ENCODE assay signal across 23 cellular contexts in genomic region chr17:72677108-72677507, GRCh38.
"Had no signal": no experiment of that assay in that cellular context is flagged by ENCODE, and none has a peak within 500 bp of the region (broad histone marks: within the 10 kb centered on the region; RNA-seq: fewer than 3 reads in every experiment).

No MANE protein-coding gene starts in this region.

- H3K9ac ChIP-seq: parathyroid adenoma had no signal

- H3K36me3 Mint-ChIP-seq: natural killer cell treated with Interleukin-12 subunit alpha and Interleukin-12 subunit beta and Interleukin-15 and Interleukin-18, amount 100 ng/mL, for 72 hours had no signal

- H3K27me3 ChIP-seq: colonic mucosa, esophagus squamous epithelium, gastroesophageal sphincter, suprapubic skin, thyroid gland had no signal

- H3K9me3 Mint-ChIP-seq: immature natural killer cell; natural killer cell treated with Interleukin-12 subunit alpha and Interleukin-12 subunit beta and Interleukin-15 and Interleukin-18, amount 100 ng/mL, for 72 hours had no signal

- FAIRE-seq: kidney, small intestine had no signal

- H3K36me3 ChIP-seq: colonic mucosa, esophagus squamous epithelium, gastroesophageal sphincter, left ventricle myocardium inferior, suprapubic skin, thyroid gland had no signal

- H3K27ac Mint-ChIP-seq: immature natural killer cell; natural killer cell treated with Interleukin-12 subunit alpha and Interleukin-12 subunit beta and Interleukin-15 and Interleukin-18, amount 100 ng/mL, for 72 hours; type B pancreatic cell had no signal

- H3K9me3 ChIP-seq: colonic mucosa, esophagus squamous epithelium, gastroesophageal sphincter, left ventricle myocardium inferior, psoas muscle, suprapubic skin, thyroid gland had no signal

- DNase-seq: colonic mucosa; dermis blood vessel endothelial cell; esophagus squamous epithelium; foreskin fibroblast; glutamatergic neuron; immature natural killer cell; kidney; left cardiac atrium; left ventricle myocardium inferior; mesenchymal stem cell; midbrain; psoas muscle; retina; small intestine; stimulated activated CD4-positive, alpha-beta T cell treated with anti-CD3 and anti-CD28 coated beads, Interleukin-12 subunit alpha, Interleukin-12 subunit beta, amount 100 ng/mL, for 4 hours; stimulated activated naive CD4-positive, alpha-beta T cell; thyroid gland had no signal

- ATAC-seq: gastroesophageal sphincter; left cardiac atrium; natural killer cell treated with Interleukin-12 subunit alpha and Interleukin-12 subunit beta and Interleukin-15 and Interleukin-18, amount 100 ng/mL, for 72 hours; psoas muscle had no signal

- H3K4me3 ChIP-seq: colonic mucosa, esophagus squamous epithelium, gastroesophageal sphincter, left ventricle myocardium inferior, lung, psoas muscle, suprapubic skin, thyroid gland had no signal

- H3K4me3 Mint-ChIP-seq: immature natural killer cell; natural killer cell treated with Interleukin-12 subunit alpha and Interleukin-12 subunit beta and Interleukin-15 and Interleukin-18, amount 100 ng/mL, for 72 hours; type B pancreatic cell had no signal

- H3K27me3 Mint-ChIP-seq: natural killer cell treated with Interleukin-12 subunit alpha and Interleukin-12 subunit beta and Interleukin-15 and Interleukin-18, amount 100 ng/mL, for 72 hours; type B pancreatic cell had no signal

- H2AFZ ChIP-seq: parathyroid adenoma had no signal

- H3K27ac ChIP-seq: colonic mucosa, esophagus squamous epithelium, gastroesophageal sphincter, left ventricle myocardium inferior, parathyroid adenoma, psoas muscle, suprapubic skin, thyroid gland had no signal

- H3K4me1 Mint-ChIP-seq: immature natural killer cell had no signal

- H3K4me1 ChIP-seq: colonic mucosa, esophagus squamous epithelium, gastroesophageal sphincter, left ventricle myocardium inferior, parathyroid adenoma, psoas muscle, suprapubic skin, thyroid gland had no signal
